Comparison of ENCODE assay signal across 1 cellular context in genomic region chr4:88087004-88087403, GRCh38.
A peak's percentile ranks its signal among the peaks of the same experiment; 100 is the strongest.
TF ChIP-seq lines count a peak whose summit lies in the region.

No MANE protein-coding gene starts in this region.

TF ChIP-seq in HepG2, 621 proteins besides CTCF, POLR2A, EP300 and RAD21 (continued from another document and continues in another):
- TF ChIP-seq ZHX2 (IDR thresholded peaks at IDR 0.05; ENCODE audit: low read depth): no peak
- TF ChIP-seq ZHX2 (CRISPR knock-in tag; IDR thresholded peaks at IDR 0.05; ENCODE audit: borderline replicate concordance): no peak
- no peak for TF ChIP-seq LRRFIP1 (CRISPR knock-in tag; conservative IDR thresholded peaks at IDR 0.05)
- TF ChIP-seq IRF2 (CRISPR knock-in tag; IDR thresholded peaks at IDR 0.05): 0 out of 2 replicates have a peak, but pooled peaks have one; percentile 33
- TF ChIP-seq RARA (CRISPR knock-in tag; IDR thresholded peaks at IDR 0.05): peak; percentile 89
- TF ChIP-seq NONO (IDR thresholded peaks at IDR 0.05): no peak
- no peak for TF ChIP-seq NONO (CRISPR knock-in tag; conservative IDR thresholded peaks at IDR 0.05)
- TF ChIP-seq SALL1 (CRISPR knock-in tag; IDR thresholded peaks at IDR 0.05): peak; percentile 64
- no peak for TF ChIP-seq ZNF343 (CRISPR knock-in tag; IDR thresholded peaks at IDR 0.05)
- TF ChIP-seq ARHGAP35 (CRISPR knock-in tag; IDR thresholded peaks at IDR 0.05; ENCODE audit: borderline replicate concordance): no peak
- no peak for TF ChIP-seq IKZF4 (CRISPR knock-in tag; IDR thresholded peaks at IDR 0.05; ENCODE audit: borderline replicate concordance, low read depth, not compliant biosample characterization)
- TF ChIP-seq, protein P1, sequence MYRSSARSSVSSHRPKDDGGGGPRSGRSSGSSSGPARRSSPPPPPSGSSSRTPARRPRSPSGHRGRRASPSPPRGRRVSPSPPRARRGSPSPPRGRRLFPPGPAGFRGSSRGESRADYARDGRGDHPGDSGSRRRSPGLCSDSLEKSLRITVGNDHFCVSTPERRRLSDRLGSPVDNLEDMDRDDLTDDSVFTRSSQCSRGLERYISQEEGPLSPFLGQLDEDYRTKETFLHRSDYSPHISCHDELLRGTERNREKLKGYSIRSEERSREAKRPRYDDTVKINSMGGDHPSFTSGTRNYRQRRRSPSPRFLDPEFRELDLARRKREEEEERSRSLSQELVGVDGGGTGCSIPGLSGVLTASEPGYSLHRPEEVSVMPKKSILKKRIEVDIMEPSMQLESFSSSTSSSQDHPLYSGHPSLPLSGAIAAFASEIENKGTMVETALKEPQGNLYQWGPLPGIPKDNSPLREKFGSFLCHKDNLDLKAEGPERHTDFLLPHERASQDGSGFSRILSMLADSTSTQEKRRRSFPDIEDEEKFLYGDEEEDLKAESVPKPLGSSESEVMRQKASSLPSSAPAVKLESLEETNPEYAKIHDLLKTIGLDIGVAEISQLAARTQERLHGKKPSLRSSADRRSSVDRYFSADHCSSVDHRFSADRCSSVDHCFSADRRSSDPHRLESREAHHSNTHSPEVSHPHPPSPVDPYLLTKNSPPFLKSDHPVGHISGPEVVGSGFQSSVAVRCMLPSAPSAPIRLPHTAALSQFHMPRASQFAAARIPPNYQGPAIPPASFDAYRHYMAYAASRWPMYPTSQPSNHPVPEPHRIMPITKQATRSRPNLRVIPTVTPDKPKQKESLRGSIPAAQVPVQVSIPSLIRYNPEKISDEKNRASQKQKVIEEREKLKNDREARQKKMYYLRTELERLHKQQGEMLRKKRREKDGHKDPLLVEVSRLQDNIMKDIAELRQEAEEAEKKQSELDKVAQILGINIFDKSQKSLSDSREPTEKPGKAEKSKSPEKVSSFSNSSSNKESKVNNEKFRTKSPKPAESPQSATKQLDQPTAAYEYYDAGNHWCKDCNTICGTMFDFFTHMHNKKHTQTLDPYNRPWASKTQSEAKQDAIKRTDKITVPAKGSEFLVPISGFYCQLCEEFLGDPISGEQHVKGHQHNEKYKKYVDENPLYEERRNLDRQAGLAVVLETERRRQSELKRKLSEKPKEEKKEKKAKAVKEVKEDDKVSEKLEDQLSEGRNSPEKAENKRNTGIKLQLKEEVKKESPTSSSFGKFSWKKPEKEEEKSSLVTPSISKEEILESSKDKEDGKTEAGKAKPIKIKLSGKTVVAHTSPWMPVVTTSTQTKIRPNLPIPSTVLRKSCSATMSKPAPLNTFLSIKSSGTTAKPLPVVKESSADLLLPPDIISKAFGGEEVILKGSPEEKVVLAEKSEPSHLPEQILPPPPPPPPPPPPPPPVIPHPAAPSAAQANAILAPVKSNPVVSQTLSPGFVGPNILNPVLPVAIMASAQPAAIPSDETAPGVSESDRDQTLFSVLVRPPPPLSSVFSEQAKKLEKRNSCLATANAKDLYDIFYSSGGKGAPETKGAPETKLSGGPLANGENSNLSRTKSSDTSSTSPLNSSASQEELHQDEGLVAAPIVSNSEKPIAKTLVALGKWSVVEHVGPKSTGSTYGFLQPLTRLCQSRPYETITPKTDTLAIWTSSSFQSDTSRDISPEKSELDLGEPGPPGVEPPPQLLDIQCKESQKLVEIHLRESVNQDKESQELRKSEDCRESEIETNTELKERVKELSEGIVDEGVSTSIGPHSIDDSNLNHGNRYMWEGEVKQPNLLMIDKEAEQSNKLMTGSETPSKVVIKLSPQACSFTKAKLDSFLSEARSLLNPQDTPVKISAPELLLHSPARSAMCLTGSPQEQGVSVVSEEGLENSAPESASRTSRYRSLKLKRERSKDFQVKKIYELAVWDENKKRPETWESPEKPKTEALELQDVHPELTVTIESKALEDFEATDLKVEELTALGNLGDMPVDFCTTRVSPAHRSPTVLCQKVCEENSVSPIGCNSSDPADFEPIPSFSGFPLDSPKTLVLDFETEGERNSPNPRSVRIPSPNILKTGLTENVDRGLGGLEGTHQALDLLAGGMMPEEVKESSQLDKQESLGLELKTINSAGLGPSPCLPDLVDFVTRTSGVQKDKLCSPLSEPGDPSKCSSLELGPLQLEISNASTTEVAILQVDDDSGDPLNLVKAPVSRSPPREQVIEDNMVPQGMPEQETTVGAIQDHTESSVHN (CRISPR knock-in tag; IDR thresholded peaks at IDR 0.05): no peak
- TF ChIP-seq FOXO1 (CRISPR knock-in tag; IDR thresholded peaks at IDR 0.05): peak; percentile 42; the same call in 1 of the 2 replicates
- TF ChIP-seq ZNF207 (IDR thresholded peaks at IDR 0.05; ENCODE audit: borderline replicate concordance): no peak
- TF ChIP-seq CSRNP2 (CRISPR knock-in tag; conservative IDR thresholded peaks at IDR 0.05; ENCODE audit: low read depth): no peak
- TF ChIP-seq ERF (CRISPR knock-in tag; IDR thresholded peaks at IDR 0.05): 0 out of 2 replicates have a peak, but pooled peaks have one; percentile 17
- TF ChIP-seq, protein P2, sequence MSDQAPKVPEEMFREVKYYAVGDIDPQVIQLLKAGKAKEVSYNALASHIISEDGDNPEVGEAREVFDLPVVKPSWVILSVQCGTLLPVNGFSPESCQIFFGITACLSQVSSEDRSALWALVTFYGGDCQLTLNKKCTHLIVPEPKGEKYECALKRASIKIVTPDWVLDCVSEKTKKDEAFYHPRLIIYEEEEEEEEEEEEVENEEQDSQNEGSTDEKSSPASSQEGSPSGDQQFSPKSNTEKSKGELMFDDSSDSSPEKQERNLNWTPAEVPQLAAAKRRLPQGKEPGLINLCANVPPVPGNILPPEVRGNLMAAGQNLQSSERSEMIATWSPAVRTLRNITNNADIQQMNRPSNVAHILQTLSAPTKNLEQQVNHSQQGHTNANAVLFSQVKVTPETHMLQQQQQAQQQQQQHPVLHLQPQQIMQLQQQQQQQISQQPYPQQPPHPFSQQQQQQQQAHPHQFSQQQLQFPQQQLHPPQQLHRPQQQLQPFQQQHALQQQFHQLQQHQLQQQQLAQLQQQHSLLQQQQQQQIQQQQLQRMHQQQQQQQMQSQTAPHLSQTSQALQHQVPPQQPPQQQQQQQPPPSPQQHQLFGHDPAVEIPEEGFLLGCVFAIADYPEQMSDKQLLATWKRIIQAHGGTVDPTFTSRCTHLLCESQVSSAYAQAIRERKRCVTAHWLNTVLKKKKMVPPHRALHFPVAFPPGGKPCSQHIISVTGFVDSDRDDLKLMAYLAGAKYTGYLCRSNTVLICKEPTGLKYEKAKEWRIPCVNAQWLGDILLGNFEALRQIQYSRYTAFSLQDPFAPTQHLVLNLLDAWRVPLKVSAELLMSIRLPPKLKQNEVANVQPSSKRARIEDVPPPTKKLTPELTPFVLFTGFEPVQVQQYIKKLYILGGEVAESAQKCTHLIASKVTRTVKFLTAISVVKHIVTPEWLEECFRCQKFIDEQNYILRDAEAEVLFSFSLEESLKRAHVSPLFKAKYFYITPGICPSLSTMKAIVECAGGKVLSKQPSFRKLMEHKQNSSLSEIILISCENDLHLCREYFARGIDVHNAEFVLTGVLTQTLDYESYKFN (CRISPR knock-in tag; conservative IDR thresholded peaks at IDR 0.05): peak; percentile 42; the same call in 1 of the 2 replicates
- TF ChIP-seq HDAC2 (CRISPR knock-in tag; IDR thresholded peaks at IDR 0.05): 0 out of 2 replicates have a peak, but pooled peaks have one; percentile 48
- no peak for TF ChIP-seq NR2C2 (CRISPR knock-in tag; IDR thresholded peaks at IDR 0.05; ENCODE audit: borderline replicate concordance)
- TF ChIP-seq RORA (CRISPR knock-in tag; IDR thresholded peaks at IDR 0.05): no peak
- no peak for TF ChIP-seq STAG1 (CRISPR knock-in tag; IDR thresholded peaks at IDR 0.05)
- TF ChIP-seq ZSCAN30 (CRISPR knock-in tag; IDR thresholded peaks at IDR 0.05): no peak
- peak; percentile 41; the same call in 1 of the 2 replicates for TF ChIP-seq HNF4A (CRISPR knock-in tag; IDR thresholded peaks at IDR 0.05)
- TF ChIP-seq, protein P3, sequence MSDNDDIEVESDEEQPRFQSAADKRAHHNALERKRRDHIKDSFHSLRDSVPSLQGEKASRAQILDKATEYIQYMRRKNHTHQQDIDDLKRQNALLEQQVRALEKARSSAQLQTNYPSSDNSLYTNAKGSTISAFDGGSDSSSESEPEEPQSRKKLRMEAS (IDR thresholded peaks at IDR 0.05): peak; percentile 24; the same call in 1 of the 2 replicates
- TF ChIP-seq, protein P4, sequence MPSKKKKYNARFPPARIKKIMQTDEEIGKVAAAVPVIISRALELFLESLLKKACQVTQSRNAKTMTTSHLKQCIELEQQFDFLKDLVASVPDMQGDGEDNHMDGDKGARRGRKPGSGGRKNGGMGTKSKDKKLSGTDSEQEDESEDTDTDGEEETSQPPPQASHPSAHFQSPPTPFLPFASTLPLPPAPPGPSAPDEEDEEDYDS (CRISPR knock-in tag; IDR thresholded peaks at IDR 0.05): no peak
- no peak for TF ChIP-seq ZNF616 (CRISPR knock-in tag; IDR thresholded peaks at IDR 0.05; ENCODE audit: low read depth)
- TF ChIP-seq ZBTB43 (CRISPR knock-in tag; conservative IDR thresholded peaks at IDR 0.05): no peak
- no peak for TF ChIP-seq ZNF12 (CRISPR knock-in tag; IDR thresholded peaks at IDR 0.05)
- peak; percentile 54; the same call in 1 of the 2 replicates for TF ChIP-seq FOXK1 (CRISPR knock-in tag; IDR thresholded peaks at IDR 0.05; ENCODE audit: borderline replicate concordance, low read depth)
- 0 out of 2 replicates have a peak, but pooled peaks have one; percentile 18 for TF ChIP-seq KDM6A (CRISPR knock-in tag; IDR thresholded peaks at IDR 0.05; ENCODE audit: low read depth)
- TF ChIP-seq FOXA1 (IDR thresholded peaks at IDR 0.05): no peak
- TF ChIP-seq FOXA1 (CRISPR knock-in tag; IDR thresholded peaks at IDR 0.05): 0 out of 2 replicates have a peak, but pooled peaks have one; percentile 25
- TF ChIP-seq ARID2 (CRISPR knock-in tag; IDR thresholded peaks at IDR 0.05; ENCODE audit: borderline replicate concordance): no peak
